Comparison of ENCODE assay signal across 28 cellular contexts in the genomic region with DNA sequence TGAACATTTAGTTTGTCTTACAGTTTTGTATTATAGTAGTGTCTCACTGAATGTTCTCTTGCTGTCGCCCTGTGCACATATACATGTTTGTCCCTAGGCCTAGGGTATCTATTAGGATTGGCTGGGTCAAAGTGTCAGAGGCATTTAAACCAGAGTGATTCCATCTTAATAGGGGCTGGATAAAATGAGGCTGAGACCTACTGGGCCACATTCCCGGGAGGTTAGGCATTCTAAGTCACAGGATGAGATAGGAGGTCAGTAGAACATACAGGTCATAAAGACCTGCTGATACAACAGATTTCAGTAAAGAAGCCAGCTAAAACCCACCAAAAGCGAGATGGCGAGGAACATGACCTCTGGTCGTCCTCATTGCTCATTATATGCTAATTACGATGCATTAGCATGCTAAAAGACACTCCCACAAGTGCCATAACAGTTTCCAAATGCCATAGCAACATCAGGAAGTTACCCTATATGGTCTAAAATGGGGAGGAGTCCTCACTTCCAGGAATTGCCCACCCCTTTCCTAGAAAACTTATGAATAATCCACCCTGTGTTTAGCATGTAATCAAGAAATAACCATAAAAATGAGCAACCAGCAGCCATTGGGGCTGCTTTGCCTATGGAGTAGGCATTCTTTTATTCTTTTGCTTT.
"Had no signal": no experiment of that assay in that cellular context is flagged by ENCODE, and none has a peak within 500 bp of the region (broad histone marks: within the 10 kb centered on the region; RNA-seq: fewer than 3 reads in every experiment).

No MANE protein-coding gene starts in this region.

- H3K4me3 Mint-ChIP-seq: immature natural killer cell; memory B cell; mesothelial cell of epicardium; naive B cell; natural killer cell treated with Interleukin-12 subunit alpha and Interleukin-12 subunit beta and Interleukin-15 and Interleukin-18, amount 100 ng/mL, for 72 hours; neural crest cell; stimulated activated naive CD8-positive, alpha-beta T cell treated with anti-CD3 and anti-CD28 coated beads, Interleukin-15, amount 100 ng/mL, for 72 hours had no signal

- H3K36me3 Mint-ChIP-seq: immature natural killer cell; memory B cell; naive B cell; natural killer cell treated with Interleukin-12 subunit alpha and Interleukin-12 subunit beta and Interleukin-15 and Interleukin-18, amount 100 ng/mL, for 72 hours had no signal

- H3K4me2 ChIP-seq: hepatocyte, smooth muscle cell had no signal

- H3K4me1 ChIP-seq: parathyroid adenoma, transverse colon had no signal

- ATAC-seq: esophagus mucosa; gastrocnemius medialis; heart left ventricle; mucosa of descending colon; natural killer cell treated with Interleukin-12 subunit alpha and Interleukin-12 subunit beta and Interleukin-15 and Interleukin-18, amount 100 ng/mL, for 72 hours; sciatic nerve; stimulated activated naive CD8-positive, alpha-beta T cell treated with anti-CD3 and anti-CD28 coated beads, Interleukin-15, amount 100 ng/mL, for 72 hours had no signal

- H3K36me3 ChIP-seq: gastrocnemius medialis, heart left ventricle, neutrophil, suprapubic skin, transverse colon had no signal

- H3K9me3 Mint-ChIP-seq: immature natural killer cell; memory B cell; natural killer cell treated with Interleukin-12 subunit alpha and Interleukin-12 subunit beta and Interleukin-15 and Interleukin-18, amount 100 ng/mL, for 72 hours; stimulated activated naive CD8-positive, alpha-beta T cell treated with anti-CD3 and anti-CD28 coated beads, Interleukin-15, amount 100 ng/mL, for 72 hours had no signal

- H3K27me3 Mint-ChIP-seq: progenitor cell of endocrine pancreas; stimulated activated naive CD8-positive, alpha-beta T cell treated with anti-CD3 and anti-CD28 coated beads, Interleukin-15, amount 100 ng/mL, for 72 hours had no signal

- H3K27ac ChIP-seq: dorsolateral prefrontal cortex, gastrocnemius medialis, heart left ventricle, hepatocyte, neutrophil, parathyroid adenoma, suprapubic skin, transverse colon had no signal

- H3K27ac Mint-ChIP-seq: immature natural killer cell; memory B cell; mesothelial cell of epicardium; natural killer cell treated with Interleukin-12 subunit alpha and Interleukin-12 subunit beta and Interleukin-15 and Interleukin-18, amount 100 ng/mL, for 72 hours; progenitor cell of endocrine pancreas; stimulated activated naive CD8-positive, alpha-beta T cell treated with anti-CD3 and anti-CD28 coated beads, Interleukin-15, amount 100 ng/mL, for 72 hours had no signal

- H3K27me3 ChIP-seq: dorsolateral prefrontal cortex, gastrocnemius medialis, heart left ventricle, hepatocyte, neutrophil, suprapubic skin, transverse colon had no signal

- DNase-seq: dorsolateral prefrontal cortex; effector CD4-positive, alpha-beta T cell; foreskin fibroblast; gastrocnemius medialis; heart left ventricle; immature natural killer cell; mucosa of descending colon; naive B cell; stimulated activated CD4-positive, alpha-beta T cell treated with anti-CD3 and anti-CD28 coated beads, Interleukin-12 subunit alpha, Interleukin-12 subunit beta, amount 100 ng/mL, for 4 hours; stimulated activated CD4-positive, alpha-beta T cell treated with anti-CD3 and anti-CD28 coated beads, Interleukin-1b, Interleukin-23, amount 100 ng/mL, for 48 hours; stimulated activated CD4-positive, alpha-beta T cell treated with anti-CD3 and anti-CD28 coated beads, Interleukin-4, amount 100 ng/mL, for 1 hour; stimulated activated CD8-positive, alpha-beta memory T cell treated with anti-CD3 and anti-CD28 coated beads, Interleukin-4, amount 100 ng/mL, for 48 hours; stimulated activated naive CD4-positive, alpha-beta T cell; stimulated activated naive CD8-positive, alpha-beta T cell treated with anti-CD3 and anti-CD28 coated beads, Interleukin-15, amount 100 ng/mL, for 72 hours; transverse colon had no signal

- H3K4me3 ChIP-seq: dorsolateral prefrontal cortex, gastrocnemius medialis, heart left ventricle, hepatocyte, lung, mucosa of descending colon, smooth muscle cell, suprapubic skin, transverse colon had no signal

- H3K79me2 ChIP-seq: hepatocyte, parathyroid adenoma had no signal

- H2AFZ ChIP-seq: hepatocyte, parathyroid adenoma had no signal

- H3K9me3 ChIP-seq: gastrocnemius medialis, heart left ventricle, mucosa of descending colon, neutrophil, suprapubic skin, transverse colon had no signal

- H3K4me1 Mint-ChIP-seq: immature natural killer cell; memory B cell; naive B cell; stimulated activated naive CD8-positive, alpha-beta T cell treated with anti-CD3 and anti-CD28 coated beads, Interleukin-15, amount 100 ng/mL, for 72 hours had no signal
